In the genomic region with DNA sequence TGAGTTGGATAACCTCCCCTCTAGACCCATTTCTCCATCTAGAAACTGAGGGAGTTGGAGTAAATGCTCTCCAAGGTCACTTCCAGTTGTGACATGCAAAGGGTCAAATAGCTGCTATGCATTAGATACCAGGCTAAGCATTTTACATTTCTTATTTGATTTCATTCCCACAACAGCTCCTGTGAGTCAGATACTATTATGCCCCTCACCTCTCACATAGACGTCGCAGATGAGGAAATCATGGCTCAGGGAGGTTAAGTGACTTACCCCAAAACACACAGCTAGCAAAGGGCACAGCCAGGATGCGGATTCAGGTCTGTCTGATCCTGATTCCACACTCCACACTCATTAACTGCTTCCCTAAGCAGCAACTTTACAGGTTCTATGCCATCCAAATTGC, we compare ENCODE assay signal across 20 cellular contexts. TPM values are rescaled to one million over a fixed set of nuclear protein-coding genes. Genes with fewer than 3 reads are reported as not detected.
DNase-seq lines count a peak whose midpoint lies in the region; ATAC-seq and TF ChIP-seq lines count a peak whose summit lies in the region.
"Had no signal": no experiment of that assay in that cellular context is flagged by ENCODE, and none has a peak within 500 bp of the region (broad histone marks: within the 10 kb centered on the region; RNA-seq: fewer than 3 reads in every experiment).

No MANE protein-coding gene starts in this region.

- no peak overlapping the region for H3K27ac ChIP-seq in CD4-positive, alpha-beta memory T cell (ENCODE audit: low read depth, low read length)
- H3K27ac ChIP-seq in endodermal cell (ENCODE audit: low read depth, low read length) (no peak overlapping the region), smooth muscle cell (ENCODE audit: low read depth) (no peak overlapping the region)

- no peak overlapping the region for H3K4me3 ChIP-seq in CD4-positive, alpha-beta memory T cell (ENCODE audit: low read length in 2 of 2)
- H3K4me3 ChIP-seq in Loucy (ENCODE audit: low read length, poor library complexity, severe bottlenecking) (peak overlapping the region; percentile 46), endodermal cell (ENCODE audit: low read length) (no peak overlapping the region), smooth muscle cell (no peak overlapping the region)
- H3K4me3 ChIP-seq: GM12878, lung had no signal

- POLR2A ChIA-PET in CD4-positive, alpha-beta memory T cell (lab: Charles Lee; ENCODE audit: partially characterized antibody): interaction anchor here (1.2 to 20.8 kb wide), 4 partner anchors 9 to 62 kb away, joined by 3 to 1740 read pairs (median 8); no protein-coding TSS in a partner anchor

- DNase-seq in CD4-positive, alpha-beta memory T cell: no peak
- DNase-seq in endodermal cell (peak; percentile 41), renal cortical epithelial cell (ENCODE audit: low read depth) (peak; percentile 73), smooth muscle cell (lab: John Stamatoyannopoulos, UW; ENCODE audit: unreplicated experiment) (no peak)
- DNase-seq in stimulated activated naive B cell treated with anti-CD40 and anti-IgM and Interleukin-4, amounts not matched to agents 10 μg/mL and 1 μg/mL and 100 μg/mL, for 72 hours: no peak
- DNase-seq: activated CD4-positive, CD25-positive, alpha-beta regulatory T cell treated with anti-CD3 and anti-CD28 coated beads, Interleukin-2, amount 50 U/mL, for 72 hours; CD4-positive, CD25-positive, alpha-beta regulatory T cell; DMS53; immature natural killer cell; NCI-H1417; NCI-H524 treated with DMSO at 0.1 percent for 48 hours; nucleus accumbens; retina; stimulated activated CD8-positive, alpha-beta memory T cell treated with anti-CD3 and anti-CD28 coated beads, Interleukin-4, amount 100 ng/mL, for 48 hours had no signal

- H3K4me2 ChIP-seq in Loucy (ENCODE audit: low read depth, low read length, poor library complexity, severe bottlenecking) (peak overlapping the region; percentile 82), smooth muscle cell (no peak overlapping the region)

- ATAC-seq in HG03139 (IDR thresholded peaks at IDR 0.05; ENCODE audit: unreplicated experiment): no peak
- ATAC-seq in stimulated activated naive B cell treated with anti-CD40 and anti-IgM and Interleukin-4, amounts not matched to agents 10 μg/mL and 1 μg/mL and 100 μg/mL, for 72 hours (replicated peaks): no peak
- ATAC-seq in GM18907 (IDR thresholded peaks at IDR 0.05; ENCODE audit: unreplicated experiment): no peak

- peak overlapping the region; percentile 80 for H3K9ac ChIP-seq in Loucy (ENCODE audit: low read depth, low read length, poor library complexity, severe bottlenecking)
- no peak overlapping the region for H3K9ac ChIP-seq in endodermal cell (ENCODE audit: extremely low read depth, low read length, poor library complexity, severe bottlenecking)
- H3K9ac ChIP-seq in smooth muscle cell (ENCODE audit: low read depth): no peak overlapping the region

- no peaks in the 10 kb centered on the region for H3K36me3 ChIP-seq in CD4-positive, alpha-beta memory T cell (ENCODE audit: insufficient read depth, low read length)
- H3K36me3 ChIP-seq in Loucy (ENCODE audit: insufficient read depth, low read length): no peaks in the 10 kb centered on the region; the same call in 1 of the 2 replicates
- no peaks in the 10 kb centered on the region for H3K36me3 ChIP-seq in endodermal cell (ENCODE audit: control insufficient read depth, insufficient read depth, low read length)
- H3K36me3 ChIP-seq in smooth muscle cell (ENCODE audit: low read depth): no peaks in the 10 kb centered on the region

- no peaks in the 10 kb centered on the region for H3K9me3 ChIP-seq in CD4-positive, alpha-beta memory T cell (ENCODE audit: control insufficient read depth in 1 of 2, low read length in 2 of 2)
- no peaks in the 10 kb centered on the region for H3K9me3 ChIP-seq in Loucy (ENCODE audit: insufficient read depth, low read depth, low read length)
- no peaks in the 10 kb centered on the region for H3K9me3 ChIP-seq in endodermal cell (ENCODE audit: control insufficient read depth, low read length)
- no peaks in the 10 kb centered on the region for H3K9me3 ChIP-seq in smooth muscle cell (replicated peaks; ENCODE audit: low read depth)

- no peaks in the 10 kb centered on the region for H3K36me3 Mint-ChIP-seq in CD4-positive, alpha-beta memory T cell
- no peaks in the 10 kb centered on the region for H3K36me3 Mint-ChIP-seq in endodermal cell (ENCODE audit: low read depth)
- no peaks in the 10 kb centered on the region for H3K36me3 Mint-ChIP-seq in stimulated activated naive B cell treated with anti-CD40 and anti-IgM and Interleukin-4, amounts not matched to agents 10 μg/mL and 1 μg/mL and 100 μg/mL, for 72 hours
- H3K36me3 Mint-ChIP-seq: activated naive CD8-positive, alpha-beta T cell; CD4-positive, CD25-positive, alpha-beta regulatory T cell; immature natural killer cell had no signal

- H3K9me3 Mint-ChIP-seq in CD4-positive, alpha-beta memory T cell: no peaks in the 10 kb centered on the region
- H3K9me3 Mint-ChIP-seq in endodermal cell: peaks cover 8% of the 10 kb centered on the region
- H3K9me3 Mint-ChIP-seq in stimulated activated naive B cell treated with anti-CD40 and anti-IgM and Interleukin-4, amounts not matched to agents 10 μg/mL and 1 μg/mL and 100 μg/mL, for 72 hours: no peaks in the 10 kb centered on the region

- intact Hi-C loops in CD4-positive, alpha-beta memory T cell (cut with micrococcal nuclease): no loop called here

- TF ChIP-seq CTCF in Loucy (conservative IDR thresholded peaks at IDR 0.05; ENCODE audit: low read length) (no peak), endodermal cell (conservative IDR thresholded peaks at IDR 0.05) (no peak), smooth muscle cell (IDR thresholded peaks at IDR 0.05; ENCODE audit: borderline replicate concordance, insufficient read depth, poor library complexity, severe bottlenecking) (no peak)

- peak overlapping the region in 5 of 7 donors; percentile 21 to 70 (median 44) for H3K27ac Mint-ChIP-seq in CD4-positive, alpha-beta memory T cell
- H3K27ac Mint-ChIP-seq in endodermal cell: no peak overlapping the region
- H3K27ac Mint-ChIP-seq in stimulated activated naive B cell treated with anti-CD40 and anti-IgM and Interleukin-4, amounts not matched to agents 10 μg/mL and 1 μg/mL and 100 μg/mL, for 72 hours: no peak overlapping the region
- H3K27ac Mint-ChIP-seq: activated naive CD8-positive, alpha-beta T cell had no signal

- H3K4me1 ChIP-seq in CD4-positive, alpha-beta memory T cell (ENCODE audit: insufficient read depth, low read length): peaks cover 39% of the 10 kb centered on the region
- peaks cover 59% of the 10 kb centered on the region for H3K4me1 ChIP-seq in Loucy (ENCODE audit: insufficient read depth, low read length, poor library complexity, severe bottlenecking)
- H3K4me1 ChIP-seq in endodermal cell (ENCODE audit: control insufficient read depth, insufficient read depth, low read length): peaks cover 3% of the 10 kb centered on the region
- no peaks in the 10 kb centered on the region for H3K4me1 ChIP-seq in smooth muscle cell (ENCODE audit: low read depth)

- no peak overlapping the region for H3K4me3 Mint-ChIP-seq in CD4-positive, alpha-beta memory T cell
- H3K4me3 Mint-ChIP-seq in endodermal cell: no peak overlapping the region
- no peak overlapping the region for H3K4me3 Mint-ChIP-seq in stimulated activated naive B cell treated with anti-CD40 and anti-IgM and Interleukin-4, amounts not matched to agents 10 μg/mL and 1 μg/mL and 100 μg/mL, for 72 hours
- H3K4me3 Mint-ChIP-seq: activated naive CD8-positive, alpha-beta T cell; CD4-positive, CD25-positive, alpha-beta regulatory T cell had no signal

- no peak overlapping the region for H2AFZ ChIP-seq in Loucy (ENCODE audit: low read length)
- no peak overlapping the region for H2AFZ ChIP-seq in smooth muscle cell (ENCODE audit: low read depth)

- peaks cover 20 to 53% (median 36%) of the 10 kb centered on the region in 4 donors for H3K4me1 Mint-ChIP-seq in CD4-positive, alpha-beta memory T cell
- peaks cover 13% of the 10 kb centered on the region for H3K4me1 Mint-ChIP-seq in endodermal cell
- peaks cover 8 to 22% of the 10 kb centered on the region in 2 donors for H3K4me1 Mint-ChIP-seq in stimulated activated naive B cell treated with anti-CD40 and anti-IgM and Interleukin-4, amounts not matched to agents 10 μg/mL and 1 μg/mL and 100 μg/mL, for 72 hours

- no peaks in the 10 kb centered on the region for H3K27me3 Mint-ChIP-seq in CD4-positive, alpha-beta memory T cell
- peaks cover 15% of the 10 kb centered on the region for H3K27me3 Mint-ChIP-seq in endodermal cell (ENCODE audit: insufficient read depth)
- peaks cover 0 to under 1% of the 10 kb centered on the region in 2 donors for H3K27me3 Mint-ChIP-seq in stimulated activated naive B cell treated with anti-CD40 and anti-IgM and Interleukin-4, amounts not matched to agents 10 μg/mL and 1 μg/mL and 100 μg/mL, for 72 hours
- H3K27me3 Mint-ChIP-seq: activated naive CD8-positive, alpha-beta T cell; CD4-positive, CD25-positive, alpha-beta regulatory T cell had no signal

- no peaks in the 10 kb centered on the region for H3K9me2 ChIP-seq in Loucy (replicated peaks; ENCODE audit: low read depth, low read length)

- whole genome bisulfite sequencing in endodermal cell (ENCODE audit: insufficient coverage in 1 of 2, insufficient read length in 1 of 2), 2 experiments: 96% methylated on average over 3 of the region's 3 CpGs; no CpG with 5 or more reads in 1 of the 2 experiments
- 91% methylated on average over 3 of the region's 3 CpGs for WGBS in smooth muscle cell (ENCODE audit: low lambda C conversion rate)

- CTCF ChIA-PET in CD4-positive, alpha-beta memory T cell (lab: Charles Lee; ENCODE audit: partially characterized antibody): interaction anchor here (1.0 to 2.1 kb wide), 3 partner anchors 13 to 29 kb away, joined by 3 to 6 read pairs (median 4); no protein-coding TSS in a partner anchor

- H3K79me2 ChIP-seq in Loucy (ENCODE audit: insufficient read depth, low read length) (peaks cover 66% of the 10 kb centered on the region), smooth muscle cell (ENCODE audit: low read depth) (no peaks in the 10 kb centered on the region)

- H4K20me1 ChIP-seq in Loucy (ENCODE audit: insufficient read depth, low read length, poor library complexity, severe bottlenecking) (no peaks in the 10 kb centered on the region), smooth muscle cell (ENCODE audit: low read depth) (no peaks in the 10 kb centered on the region)

- no peaks in the 10 kb centered on the region for H3K27me3 ChIP-seq in CD4-positive, alpha-beta memory T cell (ENCODE audit: insufficient read depth, low read length)
- H3K27me3 ChIP-seq in Loucy (ENCODE audit: insufficient read depth, low read length, poor library complexity, severe bottlenecking) (no peaks in the 10 kb centered on the region), endodermal cell (ENCODE audit: control insufficient read depth, insufficient read depth, low read length, poor library complexity, severe bottlenecking) (no peaks in the 10 kb centered on the region), smooth muscle cell (ENCODE audit: low read depth) (no peaks in the 10 kb centered on the region)

- no peaks in the 10 kb centered on the region for H3F3A ChIP-seq in Loucy (ENCODE audit: low read depth)
- H3F3A ChIP-seq in smooth muscle cell (ENCODE audit: low read depth): no peaks in the 10 kb centered on the region

RNA-seq across cellular contexts. Expression of gene PRPS1, which starts 57.7 kb away (rescaled TPM):
- 10 to 100 TPM; 56.1 to 61.3 TPM for total RNA-seq in CD4-positive, alpha-beta memory T cell
- 10 to 100 TPM; 53.4 to 61.9 TPM for polyA plus RNA-seq in CD4-positive, alpha-beta memory T cell
- total RNA-seq in endodermal cell: 10 to 100 TPM; 51.6 to 62.7 TPM
- polyA plus RNA-seq in endodermal cell (2013, experiment 1 of 2): 54.2 TPM
- 51.2 TPM for polyA plus RNA-seq in endodermal cell (2013, experiment 2 of 2)
- 74.9 and 89.8 TPM in 2 replicates for total RNA-seq in renal cortical epithelial cell
- total RNA-seq in smooth muscle cell: 60.5 and 74.5 TPM in 2 replicates
- polyA plus RNA-seq in smooth muscle cell: 40.3 and 51.7 TPM in 2 replicates

Comparison
In these comparisons a context has a peak if more than half of its experiments do, and no peak if none do; other contexts are left out.
1. DNase-seq: peak in endodermal cell (single experiment) and renal cortical epithelial cell (single experiment); none in CD4-positive, alpha-beta memory T cell (0 of 5), stimulated activated naive B cell treated with anti-CD40 and anti-IgM and Interleukin-4, amounts not matched to agents 10 μg/mL and 1 μg/mL and 100 μg/mL, for 72 hours (single experiment) and smooth muscle cell (single experiment).
2. H3K27ac Mint-ChIP-seq: peak in CD4-positive, alpha-beta memory T cell (5 of 7); none in endodermal cell (single experiment) and stimulated activated naive B cell treated with anti-CD40 and anti-IgM and Interleukin-4, amounts not matched to agents 10 μg/mL and 1 μg/mL and 100 μg/mL, for 72 hours (single experiment).